In genomic region chr7:44046321-44047061, GRCh38 we compare ENCODE assay signal across 8 cellular contexts.
A peak's percentile ranks its signal among the peaks of the same experiment; 100 is the strongest.
DNase-seq lines count a peak whose midpoint lies in the region; ATAC-seq lines count a peak whose summit lies in the region.
"Had no signal": no experiment of that assay in that cellular context is flagged by ENCODE, and none has a peak within 500 bp of the region (broad histone marks: within the 10 kb centered on the region; RNA-seq: fewer than 3 reads in every experiment).

No MANE protein-coding gene starts in this region.

- ATAC-seq in GM18873 (IDR thresholded peaks at IDR 0.05; ENCODE audit: low FRiP score, unreplicated experiment) (peak; percentile 60), HG02870 (IDR thresholded peaks at IDR 0.05; ENCODE audit: unreplicated experiment) (peak; percentile 36)

- no peak overlapping the region for H3K27ac ChIP-seq in SK-N-MC

- H3K4me3 ChIP-seq in SK-N-MC: no peak overlapping the region

- H3K36me3 ChIP-seq in SK-N-MC (ENCODE audit: insufficient read depth, low read length): peaks cover 31% of the 10 kb centered on the region; the same call in 1 of the 2 replicates

- DNase-seq in SK-N-MC (ENCODE audit: low read depth, low spot score) (no peak), kidney tubule cell (ENCODE audit: low spot score) (peak; percentile 14), retina (no peak), iPS-NIHi11 (ENCODE audit: low spot score) (no peak)
- DNase-seq in effector CD8-positive, alpha-beta T cell (lab: John Stamatoyannopoulos, UW): no peak
- DNase-seq: heart left ventricle had no signal

- peak overlapping the region; percentile 83 for H3K9ac ChIP-seq in SK-N-MC (ENCODE audit: insufficient read length)

- H3K9me3 ChIP-seq in SK-N-MC (ENCODE audit: low read depth, low read length): no peaks in the 10 kb centered on the region
- H3K9me3 ChIP-seq: heart left ventricle had no signal
